ENCODE assay signal across 16 cellular contexts in the genomic region with DNA sequence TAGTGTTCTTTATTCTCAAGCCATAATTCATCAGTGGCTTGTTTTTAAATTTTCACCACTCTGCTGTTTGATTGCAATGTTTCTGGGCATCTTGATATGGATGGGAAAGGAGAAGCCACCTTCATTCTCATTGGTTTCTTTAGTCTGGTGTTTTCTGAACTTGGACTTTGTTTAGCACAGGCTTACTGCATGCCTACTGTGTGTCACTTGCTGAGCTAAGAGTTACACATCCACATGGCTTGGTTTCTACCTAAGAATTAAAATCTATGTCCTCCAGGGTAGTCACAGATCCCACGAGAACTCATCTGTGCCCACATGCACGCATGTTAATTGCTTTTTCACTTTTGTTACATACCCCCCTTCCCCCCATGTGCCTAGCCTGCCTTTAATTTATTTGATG. TPM values are rescaled to one million over a fixed set of nuclear protein-coding genes. Genes with fewer than 3 reads are reported as not detected.
DNase-seq lines count a peak whose midpoint lies in the region; ATAC-seq, FAIRE-seq and TF ChIP-seq lines count a peak whose summit lies in the region.
"Had no signal": no experiment of that assay in that cellular context is flagged by ENCODE, and none has a peak within 500 bp of the region (broad histone marks: within the 10 kb centered on the region; RNA-seq: fewer than 3 reads in every experiment).

No MANE protein-coding gene starts in this region.

- DNase-seq in stimulated activated naive CD8-positive, alpha-beta T cell treated with anti-CD3 and anti-CD28 coated beads, Interleukin-15, amount 100 ng/mL, for 72 hours: no peak
- DNase-seq in stimulated activated naive CD8-positive, alpha-beta T cell treated with anti-CD3 and anti-CD28 coated beads, Interleukin-15, Interleukin-2, amounts not matched to agents 100 U/mL and 50 U/mL, for 24 hours: no peak
- DNase-seq in astrocyte (ENCODE audit: low read depth): no peak
- no peak for DNase-seq in mesothelial cell of epicardium (ENCODE audit: low spot score in 2 of 2, unreplicated experiment in 2 of 2)
- DNase-seq in uterus: no peak
- no peak for DNase-seq in NCI-H2107 (lab: John Stamatoyannopoulos, UW)
- no peak for DNase-seq in NCI-H446 treated with DMSO at 0.1 percent for 48 hours (lab: John Stamatoyannopoulos, UW)
- DNase-seq in endothelial cell (ENCODE audit: low spot score): no peak
- DNase-seq: activated CD8-positive, alpha-beta memory T cell treated with anti-CD3 and anti-CD28 coated beads, Interleukin-2, amount 10 ng/mL, durations not matched to agents 7 days and 5 days; cerebellar nuclear complex; HFFc6; left lung; MM.1S; occipital lobe; SJCRH30 had no signal

- peak overlapping the region; percentile 6 to 41 for H3K4me3 Mint-ChIP-seq in stimulated activated naive CD8-positive, alpha-beta T cell treated with anti-CD3 and anti-CD28 coated beads, Interleukin-15, amount 100 ng/mL, for 72 hours
- H3K4me3 Mint-ChIP-seq in astrocyte (ENCODE audit: unreplicated experiment): no peak overlapping the region
- H3K4me3 Mint-ChIP-seq in mesothelial cell of epicardium: no peak overlapping the region
- no peak overlapping the region for H3K4me3 Mint-ChIP-seq in endothelial cell (ENCODE audit: unreplicated experiment)
- H3K4me3 Mint-ChIP-seq: activated CD8-positive, alpha-beta memory T cell treated with anti-CD3 and anti-CD28 coated beads, Interleukin-2, amount 10 ng/mL, durations not matched to agents 7 days and 5 days; HFFc6 had no signal

- no peak for FAIRE-seq in astrocyte (lab: Jason Lieb, UNC)

- H3K4me3 ChIP-seq in astrocyte (ENCODE audit: insufficient read depth, low read depth, low read length): no peak overlapping the region
- no peak overlapping the region for H3K4me3 ChIP-seq in uterus
- H3K4me3 ChIP-seq: left lung, SJCRH30, smooth muscle cell had no signal

- no peak for TF ChIP-seq POLR2A in uterus (IDR thresholded peaks at IDR 0.05)

- peaks cover 86% of the 10 kb centered on the region for H4K20me1 ChIP-seq in astrocyte (ENCODE audit: insufficient read depth, low read length)

- no peak overlapping the region for H3K9ac ChIP-seq in astrocyte (ENCODE audit: low read length)

- H3K4me1 ChIP-seq in astrocyte (ENCODE audit: insufficient read depth, low read length) (peaks cover 29% of the 10 kb centered on the region), uterus (no peaks in the 10 kb centered on the region)
- H3K4me1 ChIP-seq: SJCRH30 had no signal

- peaks cover 92% of the 10 kb centered on the region for H3K79me2 ChIP-seq in astrocyte (ENCODE audit: insufficient read depth, low read length)

- H3K4me2 ChIP-seq in astrocyte (ENCODE audit: low read length): no peak overlapping the region

- H3K4me1 Mint-ChIP-seq in stimulated activated naive CD8-positive, alpha-beta T cell treated with anti-CD3 and anti-CD28 coated beads, Interleukin-15, amount 100 ng/mL, for 72 hours: peaks cover 78% of the 10 kb centered on the region
- H3K4me1 Mint-ChIP-seq in astrocyte (ENCODE audit: low read depth, unreplicated experiment) (peaks cover 37% of the 10 kb centered on the region), mesothelial cell of epicardium (peaks cover 52% of the 10 kb centered on the region), endothelial cell (ENCODE audit: unreplicated experiment) (peaks cover 66% of the 10 kb centered on the region)

- no peak for TF ChIP-seq CTCF in astrocyte (IDR thresholded peaks at IDR 0.05; ENCODE audit: insufficient read depth, low read depth, low read length)
- TF ChIP-seq CTCF in mesothelial cell of epicardium (IDR thresholded peaks at IDR 0.05; ENCODE audit: unreplicated experiment): no peak
- TF ChIP-seq CTCF in uterus (IDR thresholded peaks at IDR 0.05): no peak
- no peak for TF ChIP-seq CTCF in endothelial cell (IDR thresholded peaks at IDR 0.05; ENCODE audit: unreplicated experiment)

- H3K27me3 ChIP-seq in astrocyte (ENCODE audit: insufficient read depth, low read length) (no peaks in the 10 kb centered on the region), uterus (no peaks in the 10 kb centered on the region)
- H3K27me3 ChIP-seq: left lung, SJCRH30 had no signal

- H3K9me3 ChIP-seq in astrocyte (ENCODE audit: insufficient read depth, low read depth, low read length) (no peaks in the 10 kb centered on the region), uterus (no peaks in the 10 kb centered on the region)
- H3K9me3 ChIP-seq: left lung, SJCRH30 had no signal

- no peaks in the 10 kb centered on the region for H3K36me3 ChIP-seq in astrocyte (ENCODE audit: insufficient read depth, low read length)
- H3K36me3 ChIP-seq in uterus: no peaks in the 10 kb centered on the region
- H3K36me3 ChIP-seq: left lung, SJCRH30 had no signal

- H3K27me3 Mint-ChIP-seq in stimulated activated naive CD8-positive, alpha-beta T cell treated with anti-CD3 and anti-CD28 coated beads, Interleukin-15, amount 100 ng/mL, for 72 hours: no peaks in the 10 kb centered on the region
- H3K27me3 Mint-ChIP-seq in astrocyte (ENCODE audit: low read depth, unreplicated experiment) (no peaks in the 10 kb centered on the region), mesothelial cell of epicardium (ENCODE audit: low read depth) (no peaks in the 10 kb centered on the region), endothelial cell (ENCODE audit: unreplicated experiment) (peaks cover 14% of the 10 kb centered on the region)
- H3K27me3 Mint-ChIP-seq: activated CD8-positive, alpha-beta memory T cell treated with anti-CD3 and anti-CD28 coated beads, Interleukin-2, amount 10 ng/mL, durations not matched to agents 7 days and 5 days had no signal

- ATAC-seq in stimulated activated naive CD8-positive, alpha-beta T cell treated with anti-CD3 and anti-CD28 coated beads, Interleukin-15, amount 100 ng/mL, for 72 hours: no peak
- no peak for ATAC-seq in stimulated activated naive CD8-positive, alpha-beta T cell treated with anti-CD3 and anti-CD28 coated beads, Interleukin-15, Interleukin-2, amounts not matched to agents 100 U/mL and 50 U/mL, for 24 hours
- ATAC-seq: activated CD8-positive, alpha-beta memory T cell treated with anti-CD3 and anti-CD28 coated beads, Interleukin-2, amount 10 ng/mL, durations not matched to agents 7 days and 5 days; left lung had no signal

- no peak overlapping the region for H3K27ac ChIP-seq in astrocyte (ENCODE audit: low read depth, low read length)
- H3K27ac ChIP-seq in uterus: no peak overlapping the region
- H3K27ac ChIP-seq: left lung, SJCRH30 had no signal

- no peak overlapping the region for H3K27ac Mint-ChIP-seq in stimulated activated naive CD8-positive, alpha-beta T cell treated with anti-CD3 and anti-CD28 coated beads, Interleukin-15, amount 100 ng/mL, for 72 hours
- H3K27ac Mint-ChIP-seq in astrocyte (ENCODE audit: unreplicated experiment) (peak overlapping the region; percentile 18), mesothelial cell of epicardium (peak overlapping the region; percentile 51), endothelial cell (ENCODE audit: unreplicated experiment) (no peak overlapping the region)
- H3K27ac Mint-ChIP-seq: activated CD8-positive, alpha-beta memory T cell treated with anti-CD3 and anti-CD28 coated beads, Interleukin-2, amount 10 ng/mL, durations not matched to agents 7 days and 5 days; HFFc6 had no signal

- H3K36me3 Mint-ChIP-seq in astrocyte (ENCODE audit: low read depth, unreplicated experiment) (peaks cover 9% of the 10 kb centered on the region), mesothelial cell of epicardium (peaks cover 1% of the 10 kb centered on the region), endothelial cell (ENCODE audit: low read depth, unreplicated experiment) (peaks cover 5% of the 10 kb centered on the region)

- peaks cover 7 to 8% of the 10 kb centered on the region in 2 donors for H3K9me3 Mint-ChIP-seq in stimulated activated naive CD8-positive, alpha-beta T cell treated with anti-CD3 and anti-CD28 coated beads, Interleukin-15, amount 100 ng/mL, for 72 hours
- H3K9me3 Mint-ChIP-seq in astrocyte (ENCODE audit: unreplicated experiment) (no peaks in the 10 kb centered on the region), mesothelial cell of epicardium (peaks cover 4% of the 10 kb centered on the region), endothelial cell (ENCODE audit: unreplicated experiment) (no peaks in the 10 kb centered on the region)
- H3K9me3 Mint-ChIP-seq: HFFc6 had no signal

- no peak overlapping the region for H2AFZ ChIP-seq in astrocyte (ENCODE audit: low read depth, low read length)

- intact Hi-C loops in uterus (cut with DNase I; ENCODE audit: low total_unique reads): no loop called here

RNA-seq across cellular contexts. Expression of a gene that starts 4.6 kb away (rescaled TPM):
- 64.5 and 71.5 TPM in 2 replicates for total RNA-seq in astrocyte
- 70.0 to 74.9 TPM (median 71.0 TPM) in 3 replicates for total RNA-seq in mesothelial cell of epicardium
- 100 to 1,000 TPM in 1 of 4 donors, 10 to 100 TPM in 3; 16.7 to 104 (median 43.6) TPM for total RNA-seq in uterus
- total RNA-seq in endothelial cell (ENCODE audit: unreplicated experiment): 98.9 TPM

Comparison
In these comparisons a context has a peak if more than half of its experiments do, and no peak if none do; other contexts are left out.
1. H3K27ac Mint-ChIP-seq: peak in astrocyte (single experiment) and mesothelial cell of epicardium (single experiment); none in stimulated activated naive CD8-positive, alpha-beta T cell treated with anti-CD3 and anti-CD28 coated beads, Interleukin-15, amount 100 ng/mL, for 72 hours (0 of 2) and endothelial cell (single experiment).
2. H3K4me3 Mint-ChIP-seq: peak in stimulated activated naive CD8-positive, alpha-beta T cell treated with anti-CD3 and anti-CD28 coated beads, Interleukin-15, amount 100 ng/mL, for 72 hours (2 of 2); none in astrocyte (single experiment), mesothelial cell of epicardium (single experiment) and endothelial cell (single experiment).